In genomic region chr7:21142081-21142480, GRCh38 we compare ENCODE assay signal across 22 cellular contexts.
"Had no signal": no experiment of that assay in that cellular context is flagged by ENCODE, and none has a peak within 500 bp of the region (broad histone marks: within the 10 kb centered on the region; RNA-seq: fewer than 3 reads in every experiment).

No MANE protein-coding gene starts in this region.

- H3K4me1 ChIP-seq: adrenal gland, ascending aorta, left ventricle myocardium inferior, upper lobe of left lung had no signal

- H3K9me3 ChIP-seq: adrenal gland, ascending aorta, left ventricle myocardium inferior, upper lobe of left lung had no signal

- H3K4me3 ChIP-seq: adrenal gland, ascending aorta, left ventricle myocardium inferior, neural progenitor cell, upper lobe of left lung had no signal

- H2AFZ ChIP-seq: neural progenitor cell had no signal

- DNase-seq: activated CD8-positive, alpha-beta memory T cell treated with anti-CD3 and anti-CD28 coated beads for 24 hours; activated CD8-positive, alpha-beta memory T cell treated with anti-CD3 and anti-CD28 coated beads, Interleukin-2, amount 50 U/mL, for 4 hours; activated T-cell treated with anti-CD3 and anti-CD28 coated beads, Interleukin-2, amount 50 U/mL, for 24 hours; adrenal gland; brain microvascular endothelial cell; caudate nucleus; dermis blood vessel endothelial cell; effector CD8-positive, alpha-beta T cell; foreskin melanocyte; kidney; left ventricle myocardium inferior; naive thymus-derived CD8-positive, alpha-beta T cell; posterior cingulate gyrus; stimulated activated CD4-positive, alpha-beta T cell treated with anti-CD3 and anti-CD28 coated beads, Interleukin-2, amount 100 ng/mL, for 48 hours; stimulated activated CD8-positive, alpha-beta memory T cell treated with anti-CD3 and anti-CD28 coated beads, Interleukin-4, amount 100 ng/mL, for 48 hours; stimulated activated naive B cell treated with anti-CD40 and anti-IgM and Interleukin-4, amounts not matched to agents 10 μg/mL and 1 μg/mL and 100 μg/mL, for 72 hours; T-helper 9 cell; upper lobe of left lung had no signal

- ATAC-seq: activated T-helper 17 cell treated with anti-CD3 and anti-CD28 coated beads, Interleukin-2, amount 50 U/mL, for 72 hours; naive thymus-derived CD8-positive, alpha-beta T cell; stimulated activated naive B cell treated with anti-CD40 and anti-IgM and Interleukin-4, amounts not matched to agents 10 μg/mL and 1 μg/mL and 100 μg/mL, for 72 hours; WTC11 had no signal

- H3K36me3 ChIP-seq: adrenal gland, ascending aorta, brain microvascular endothelial cell, left ventricle myocardium inferior, neural progenitor cell, upper lobe of left lung had no signal

- H3K27me3 ChIP-seq: adrenal gland, ascending aorta, brain microvascular endothelial cell, neural progenitor cell, upper lobe of left lung had no signal

- H3K9ac ChIP-seq: neural progenitor cell had no signal

- H3K27ac ChIP-seq: adrenal gland, ascending aorta, brain microvascular endothelial cell, left ventricle myocardium inferior, neural progenitor cell, upper lobe of left lung had no signal
